Comparison of ENCODE assay signal across 14 cellular contexts in the genomic region with DNA sequence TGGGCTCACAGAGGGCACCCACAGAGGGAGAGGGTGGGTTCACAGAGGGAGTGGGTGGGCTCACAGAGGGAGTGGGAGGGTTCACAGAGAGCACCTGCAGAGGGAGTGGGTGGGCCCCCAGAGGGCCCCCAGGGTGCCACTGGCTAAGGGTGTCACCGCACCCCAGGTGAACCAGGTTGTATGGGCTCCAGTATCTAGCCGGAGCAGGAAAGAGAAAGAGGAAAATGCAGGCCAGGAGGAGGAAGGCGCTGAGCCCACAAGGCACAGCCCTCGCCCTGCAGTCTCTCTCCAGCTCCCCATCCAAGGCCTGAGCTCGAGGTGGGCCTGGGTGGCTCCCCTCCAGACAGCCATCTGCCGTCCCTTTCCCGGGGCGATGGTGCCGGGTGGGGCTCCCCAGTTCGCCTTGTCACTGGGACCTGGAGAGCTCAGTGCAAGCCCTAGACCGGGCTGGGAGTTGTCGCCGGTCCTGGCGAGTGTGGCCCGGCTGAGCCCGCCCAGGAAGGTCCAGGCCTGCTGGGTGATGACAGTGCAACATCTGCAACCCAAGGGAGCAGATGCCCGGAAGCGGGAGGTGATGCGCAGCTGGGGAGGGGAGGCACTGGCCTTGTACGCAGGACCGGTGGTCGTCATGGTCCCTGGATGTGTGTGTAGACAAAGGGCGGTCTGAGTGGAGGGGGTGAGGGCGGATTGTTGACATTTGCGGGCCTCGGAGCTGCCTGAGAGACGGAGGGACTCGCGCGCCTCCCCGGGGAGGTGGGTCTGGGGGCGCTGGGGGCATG. TPM values are rescaled to one million over a fixed set of nuclear protein-coding genes. Genes with fewer than 3 reads are reported as not detected.
A peak's percentile ranks its signal among the peaks of the same experiment; 100 is the strongest.
DNase-seq lines count a peak whose midpoint lies in the region; FAIRE-seq and TF ChIP-seq lines count a peak whose summit lies in the region.
"Had no signal": no experiment of that assay in that cellular context is flagged by ENCODE, and none has a peak within 500 bp of the region (broad histone marks: within the 10 kb centered on the region; RNA-seq: fewer than 3 reads in every experiment).

No MANE protein-coding gene starts in this region.

- H3K9me2 ChIP-seq in neural cell (ENCODE audit: insufficient read depth, low read length): no peaks in the 10 kb centered on the region

- no peak overlapping the region for H2BK15ac ChIP-seq in H9 (ENCODE audit: low read depth, low read length)

- H3K9me3 ChIP-seq in H9 (ENCODE audit: control insufficient read depth, low read depth, low read length) (no peaks in the 10 kb centered on the region), astrocyte (ENCODE audit: insufficient read depth, low read depth, low read length) (no peaks in the 10 kb centered on the region), neural cell (ENCODE audit: low read length) (no peaks in the 10 kb centered on the region), kidney (ENCODE audit: control insufficient read depth in 1 of 2, low read length in 2 of 2) (no peaks in the 10 kb centered on the region)
- H3K9me3 ChIP-seq: heart right ventricle, neutrophil had no signal

- H2BK20ac ChIP-seq in H9 (ENCODE audit: low read depth, low read length, poor library complexity, severe bottlenecking): no peak overlapping the region

- H3K14ac ChIP-seq in H9 (ENCODE audit: insufficient read depth, low read length): no peak overlapping the region; the same call in 1 of the 2 replicates

- DNase-seq in NCI-H2029 (lab: John Stamatoyannopoulos, UW) (peak; percentile 8), NCI-H2029 treated with DMSO at 0.1 percent for 48 hours (lab: John Stamatoyannopoulos, UW) (no peak), H9 (peak; percentile 37), astrocyte (ENCODE audit: low read depth) (no peak), iPS-NIHi7 (ENCODE audit: extremely low spot score) (no peak), kidney (no peak)
- DNase-seq in stimulated activated CD4-positive, alpha-beta T cell treated with anti-CD3 and anti-CD28 coated beads, Interleukin-12 subunit alpha, Interleukin-12 subunit beta, amount 100 ng/mL, for 4 hours: no peak
- DNase-seq: activated CD4-positive, CD25-positive, alpha-beta regulatory T cell; effector CD4-positive, alpha-beta T cell; heart right ventricle had no signal

- peak overlapping the region; percentile 56 for H3K4me2 ChIP-seq in H9 (ENCODE audit: insufficient read depth, insufficient read length, low read length)
- peak overlapping the region; percentile 75 for H3K4me2 ChIP-seq in astrocyte (ENCODE audit: low read length)
- no peak overlapping the region for H3K4me2 ChIP-seq in neural cell (ENCODE audit: low read length)

- no peak for TF ChIP-seq CTCF in H9 (conservative IDR thresholded peaks at IDR 0.05)
- TF ChIP-seq CTCF in astrocyte (IDR thresholded peaks at IDR 0.05; ENCODE audit: insufficient read depth, low read depth, low read length): no peak
- TF ChIP-seq CTCF in neural cell (IDR thresholded peaks at IDR 0.05; ENCODE audit: poor library complexity, severe bottlenecking): no peak
- no peak for TF ChIP-seq CTCF in kidney (IDR thresholded peaks at IDR 0.05; ENCODE audit: borderline replicate concordance, extremely low read depth, insufficient read depth)

- H3K4me1 ChIP-seq in H9 (ENCODE audit: insufficient read depth, low read length) (no peaks in the 10 kb centered on the region), astrocyte (ENCODE audit: insufficient read depth, low read length) (no peaks in the 10 kb centered on the region), kidney (ENCODE audit: control insufficient read depth in 1 of 2, insufficient read depth in 1 of 2, low read depth in 1 of 2, low read length in 2 of 2) (no peaks in the 10 kb centered on the region)

- no peak overlapping the region for H3K23ac ChIP-seq in H9 (ENCODE audit: insufficient read length, low read depth, low read length)

- TF ChIP-seq EP300 in neural cell (conservative IDR thresholded peaks at IDR 0.05; ENCODE audit: poor library complexity, severe bottlenecking): no peak

- intact Hi-C loops in kidney (cut with DNase I): no loop called here

- H2BK5ac ChIP-seq in H9 (ENCODE audit: insufficient read length, low read length): no peak overlapping the region

- H3K9ac ChIP-seq in H9 (ENCODE audit: extremely low read depth, insufficient read length, low read length): no peak overlapping the region
- H3K9ac ChIP-seq in astrocyte (ENCODE audit: low read length): no peak overlapping the region
- peak overlapping the region; percentile 52 for H3K9ac ChIP-seq in neural cell (ENCODE audit: low read length)
- H3K9ac ChIP-seq in kidney (ENCODE audit: low read length in 2 of 2): no peak overlapping the region

- H3K27ac ChIP-seq in H9 (ENCODE audit: insufficient read length, low read depth, low read length) (no peak overlapping the region), astrocyte (ENCODE audit: low read depth, low read length) (no peak overlapping the region), neural cell (ENCODE audit: low read length) (no peak overlapping the region), kidney (ENCODE audit: low read depth in 2 of 2, low read length in 2 of 2) (no peak overlapping the region)
- H3K27ac ChIP-seq: heart right ventricle, neutrophil had no signal

- H3K4me1 Mint-ChIP-seq in H9 (peaks cover 7 to 17% of the 10 kb centered on the region in 2 experiments), astrocyte (ENCODE audit: low read depth, unreplicated experiment) (no peaks in the 10 kb centered on the region)

- H3K18ac ChIP-seq in H9 (ENCODE audit: insufficient read length, low read depth, low read length): no peak overlapping the region

- H2BK12ac ChIP-seq in H9 (ENCODE audit: insufficient read length, low read depth, low read length): no peak overlapping the region

- H4K5ac ChIP-seq in H9 (ENCODE audit: insufficient read length, low read depth, low read length): no peak overlapping the region

- H3K4me3 Mint-ChIP-seq in H9 (peak overlapping the region; percentile 67 to 77), astrocyte (ENCODE audit: unreplicated experiment) (peak overlapping the region; percentile 75)

- H3K56ac ChIP-seq in H9 (ENCODE audit: insufficient read length, low read depth, low read length): no peak overlapping the region

- no CpG with 5 or more reads among the region's 32 CpGs for WGBS in H9 (ENCODE audit: extremely low coverage, insufficient read length, low lambda C conversion rate)

- H2AFZ ChIP-seq in H9 (ENCODE audit: low read length) (no peak overlapping the region), astrocyte (ENCODE audit: low read depth, low read length) (no peak overlapping the region), neural cell (ENCODE audit: low read depth, low read length) (peak overlapping the region; percentile 45)

- peaks cover 68% of the 10 kb centered on the region for H3K27me3 Mint-ChIP-seq in H9 (ENCODE audit: low read depth)
- peaks cover 61% of the 10 kb centered on the region for H3K27me3 Mint-ChIP-seq in astrocyte (ENCODE audit: low read depth, unreplicated experiment)

- H3K79me1 ChIP-seq in H9 (ENCODE audit: insufficient read depth, low read depth, low read length, poor library complexity, severe bottlenecking): no peaks in the 10 kb centered on the region

- H3K9me3 Mint-ChIP-seq in H9: peaks cover 0 to 6% of the 10 kb centered on the region in 2 experiments; a peak in 2 of 5 replicates
- H3K9me3 Mint-ChIP-seq in astrocyte (ENCODE audit: unreplicated experiment): no peaks in the 10 kb centered on the region
- H3K9me3 Mint-ChIP-seq: activated naive CD4-positive, alpha-beta T cell treated with anti-CD3 and anti-CD28 coated beads, Interleukin-2, amount 50 U/mL, for 72 hours had no signal

- H3T11ph ChIP-seq in H9 (ENCODE audit: low read length): no peak overlapping the region

- H2BK120ac ChIP-seq in H9 (ENCODE audit: low read depth, low read length, poor library complexity, severe bottlenecking): no peak overlapping the region

- H3K79me2 ChIP-seq in H9 (ENCODE audit: insufficient read depth, low read length) (no peaks in the 10 kb centered on the region), astrocyte (ENCODE audit: insufficient read depth, low read length) (no peaks in the 10 kb centered on the region), neural cell (replicated peaks; ENCODE audit: insufficient read depth, low read length) (no peaks in the 10 kb centered on the region)

- no peak overlapping the region for H2AK5ac ChIP-seq in H9 (ENCODE audit: insufficient read length, low read length)

- H3K36me3 Mint-ChIP-seq in H9 (ENCODE audit: insufficient read depth in 1 of 3, low read depth in 3 of 3) (no peaks in the 10 kb centered on the region; a peak in 1 of 7 replicates), astrocyte (ENCODE audit: low read depth, unreplicated experiment) (peaks cover 2% of the 10 kb centered on the region)
- H3K36me3 Mint-ChIP-seq: activated naive CD4-positive, alpha-beta T cell treated with anti-CD3 and anti-CD28 coated beads, Interleukin-2, amount 50 U/mL, for 72 hours had no signal

- no peak overlapping the region for H4K8ac ChIP-seq in H9 (replicated peaks; ENCODE audit: insufficient read length, low read depth, low read length)

- H4K20me1 ChIP-seq in H9 (ENCODE audit: control insufficient read depth, insufficient read depth, insufficient read length): no peaks in the 10 kb centered on the region
- H4K20me1 ChIP-seq in astrocyte (ENCODE audit: insufficient read depth, low read length): no peaks in the 10 kb centered on the region
- H4K20me1 ChIP-seq in neural cell (ENCODE audit: insufficient read depth): no peaks in the 10 kb centered on the region

- H3F3A ChIP-seq in neural cell (ENCODE audit: insufficient read depth, low read length, poor library complexity, severe bottlenecking): no peaks in the 10 kb centered on the region

- TF ChIP-seq RAD21 in neural cell (conservative IDR thresholded peaks at IDR 0.05): no peak

- no peak overlapping the region for H3K4ac ChIP-seq in H9 (ENCODE audit: low read depth, low read length)

- H3K27ac Mint-ChIP-seq in H9: no peak overlapping the region
- H3K27ac Mint-ChIP-seq in astrocyte (ENCODE audit: unreplicated experiment): no peak overlapping the region

- no peak overlapping the region for H4K91ac ChIP-seq in H9 (ENCODE audit: insufficient read length, low read depth, low read length)

- no peak for FAIRE-seq in astrocyte (lab: Jason Lieb, UNC)
- FAIRE-seq in kidney (lab: Jason Lieb, UNC): no peak

- peaks cover 2% of the 10 kb centered on the region; the same call in 1 of the 2 replicates for H3K27me3 ChIP-seq in H9 (ENCODE audit: insufficient read depth, low read length)
- peaks cover 17% of the 10 kb centered on the region for H3K27me3 ChIP-seq in astrocyte (ENCODE audit: insufficient read depth, low read length)
- H3K27me3 ChIP-seq in neural cell (ENCODE audit: insufficient read depth, low read depth, low read length): peaks cover 27% of the 10 kb centered on the region

- H3K4me3 ChIP-seq in astrocyte (ENCODE audit: insufficient read depth, low read depth, low read length) (no peak overlapping the region), neural cell (ENCODE audit: low read length) (peak overlapping the region; percentile 62), kidney (ENCODE audit: low read length in 2 of 2) (no peak overlapping the region)

- peaks cover 7% of the 10 kb centered on the region for H3K23me2 ChIP-seq in H9 (ENCODE audit: insufficient read length, low read depth, low read length, poor library complexity, severe bottlenecking)

- H3K36me3 ChIP-seq in astrocyte (ENCODE audit: insufficient read depth, low read length) (no peaks in the 10 kb centered on the region), neural cell (ENCODE audit: insufficient read depth, low read length) (no peaks in the 10 kb centered on the region), kidney (ENCODE audit: control insufficient read depth in 1 of 2, insufficient read depth in 2 of 2, low read length in 2 of 2) (no peaks in the 10 kb centered on the region)
- H3K36me3 ChIP-seq: heart right ventricle, neutrophil had no signal

RNA-seq across cellular contexts. Expression of a gene that starts 0.8 kb away (rescaled TPM):
- 11.1 and 11.4 TPM in 2 replicates for total RNA-seq in H9 (2021)
- total RNA-seq in astrocyte: 0.75 and 0.82 TPM in 2 replicates
- 20.3 and 27.5 TPM in 2 replicates for polyA plus RNA-seq in neural cell
- polyA minus RNA-seq in neural cell: 8.2 and 9.5 TPM in 2 replicates
- total RNA-seq in kidney: 0.50 TPM
- polyA plus RNA-seq in kidney (ENCODE audit: insufficient read depth, low read depth, low replicate concordance): 0.67 TPM

RNA-seq across cellular contexts. Expression of a gene that starts 24.2 kb away (rescaled TPM):
- total RNA-seq in H9 (2021) (not detected in 2 replicates), astrocyte (not detected in 2 replicates), kidney (2.1 TPM)
- polyA plus RNA-seq in neural cell (not detected in 2 replicates), kidney (ENCODE audit: insufficient read depth, low read depth, low replicate concordance) (3.1 TPM)
- not detected in 2 replicates for polyA minus RNA-seq in neural cell
- total RNA-seq: activated naive CD4-positive, alpha-beta T cell treated with anti-CD3 and anti-CD28 coated beads, Interleukin-2, amount 50 U/mL, for 72 hours had no signal
- polyA plus RNA-seq: AG04450 had no signal

Comparison
In these comparisons a context has a peak if more than half of its experiments do, and no peak if none do; other contexts are left out.
1. DNase-seq: peak in NCI-H2029 (single experiment) and H9 (single experiment); none in NCI-H2029 treated with DMSO at 0.1 percent for 48 hours (single experiment), astrocyte (single experiment), iPS-NIHi7 (single experiment), stimulated activated CD4-positive, alpha-beta T cell treated with anti-CD3 and anti-CD28 coated beads, Interleukin-12 subunit alpha, Interleukin-12 subunit beta, amount 100 ng/mL, for 4 hours (single experiment) and kidney (single experiment).